1 cellular context compared by ENCODE assay signal in genomic region chr5:41924872-41925554, GRCh38.
TF ChIP-seq lines count a peak whose summit lies in the region.

Gene FBXO4 (plus strand): TSS chr5:41925281. CDS start chr5:41925310, 29 bp downstream.

TF ChIP-seq in HepG2, 621 proteins besides CTCF, POLR2A, EP300 and RAD21 (continued from another document and continues in another):
- TF ChIP-seq ZNF350 (CRISPR knock-in tag; IDR thresholded peaks at IDR 0.05; ENCODE audit: borderline replicate concordance, low read depth) (peak; percentile 77; the same call in 1 of the 2 replicates), CBX1 (IDR thresholded peaks at IDR 0.05; ENCODE audit: low read depth) (peak; percentile 34), LBX2 (CRISPR knock-in tag; IDR thresholded peaks at IDR 0.05; ENCODE audit: borderline replicate concordance) (no peak), ZNF224 (CRISPR knock-in tag; IDR thresholded peaks at IDR 0.05) (no peak), GLMP (CRISPR knock-in tag; IDR thresholded peaks at IDR 0.05; ENCODE audit: borderline replicate concordance) (no peak), JUND (CRISPR knock-in tag; IDR thresholded peaks at IDR 0.05) (peak; percentile 38; the same call in 1 of the 2 replicates), TGIF2 (CRISPR knock-in tag; IDR thresholded peaks at IDR 0.05) (peak; percentile 82; the same call in 1 of the 2 replicates), SALL2 (CRISPR knock-in tag; IDR thresholded peaks at IDR 0.05) (peak; percentile 82; the same call in 1 of the 2 replicates), SP5 (CRISPR knock-in tag; IDR thresholded peaks at IDR 0.05; ENCODE audit: borderline replicate concordance, low read depth) (0 out of 2 replicates have a peak, but pooled peaks have one; percentile 45), ZNF512B (CRISPR knock-in tag; IDR thresholded peaks at IDR 0.05; ENCODE audit: borderline replicate concordance) (peak; percentile 96), HOXD1 (CRISPR knock-in tag; IDR thresholded peaks at IDR 0.05) (peak; percentile 86), TCF7L2 (IDR thresholded peaks at IDR 0.05; ENCODE audit: low read depth, low read length) (no peak), KDM5A (IDR thresholded peaks at IDR 0.05; ENCODE audit: borderline replicate concordance, low read length) (no peak; the same call in 1 of the 2 replicates), ZNF576 (CRISPR knock-in tag; IDR thresholded peaks at IDR 0.05) (no peak), ZNF10 (CRISPR knock-in tag; IDR thresholded peaks at IDR 0.05; ENCODE audit: borderline replicate concordance, low read depth) (no peak), YY1 (IDR thresholded peaks at IDR 0.05; ENCODE audit: insufficient read depth, insufficient replicate concordance, low read depth, low read length) (peak; percentile 84), ZNF83 (CRISPR knock-in tag; IDR thresholded peaks at IDR 0.05; ENCODE audit: borderline replicate concordance) (0 out of 2 replicates have a peak, but pooled peaks have one; percentile 77), ZSCAN21 (CRISPR knock-in tag; IDR thresholded peaks at IDR 0.05; ENCODE audit: borderline replicate concordance) (peak; percentile 90), TMF1 (CRISPR knock-in tag; IDR thresholded peaks at IDR 0.05; ENCODE audit: low read depth) (peak; percentile 71; the same call in 1 of the 2 replicates), ZNF660 (CRISPR knock-in tag; IDR thresholded peaks at IDR 0.05; ENCODE audit: borderline replicate concordance, low read depth) (no peak), ZNF510 (CRISPR knock-in tag; IDR thresholded peaks at IDR 0.05; ENCODE audit: low read depth) (no peak), ZBTB33 (CRISPR knock-in tag; IDR thresholded peaks at IDR 0.05) (peak; percentile 25; the same call in 1 of the 2 replicates), ZNF513 (CRISPR knock-in tag; conservative IDR thresholded peaks at IDR 0.05) (peak; percentile 75; the same call in 1 of the 2 replicates), PHF20 (CRISPR knock-in tag; IDR thresholded peaks at IDR 0.05) (peak; percentile 82), ZFP36L1 (CRISPR knock-in tag; IDR thresholded peaks at IDR 0.05) (0 out of 2 replicates have a peak, but pooled peaks have one; percentile 44), ZNF629 (CRISPR knock-in tag; conservative IDR thresholded peaks at IDR 0.05) (peak; percentile 40; the same call in 1 of the 2 replicates), ZNF761 (CRISPR knock-in tag; conservative IDR thresholded peaks at IDR 0.05) (peak; percentile 74; the same call in 1 of the 2 replicates), NR1H2 (CRISPR knock-in tag; IDR thresholded peaks at IDR 0.05; ENCODE audit: borderline replicate concordance, low read depth) (0 out of 2 replicates have a peak, but pooled peaks have one; percentile 47), SMARCE1 (IDR thresholded peaks at IDR 0.05; ENCODE audit: borderline replicate concordance) (no peak), STAG1 (CRISPR knock-in tag; IDR thresholded peaks at IDR 0.05) (peak; percentile 55), TBX3 (IDR thresholded peaks at IDR 0.05; ENCODE audit: borderline replicate concordance) (no peak), ZNF564 (CRISPR knock-in tag; IDR thresholded peaks at IDR 0.05) (no peak), ZNF317 (CRISPR knock-in tag; IDR thresholded peaks at IDR 0.05) (no peak), SYNCRIP (IDR thresholded peaks at IDR 0.05; ENCODE audit: insufficient read depth, low read depth, low read length) (no peak), ZNF501 (CRISPR knock-in tag; IDR thresholded peaks at IDR 0.05) (peak; percentile 83), NFYB (CRISPR knock-in tag; IDR thresholded peaks at IDR 0.05) (no peak; the same call in 1 of the 2 replicates), RCOR2 (CRISPR knock-in tag; IDR thresholded peaks at IDR 0.05) (no peak), TRIM24 (CRISPR knock-in tag; IDR thresholded peaks at IDR 0.05) (no peak), TFE3 (CRISPR knock-in tag; IDR thresholded peaks at IDR 0.05) (no peak; the same call in 1 of the 2 replicates), ZNF740 (CRISPR knock-in tag; IDR thresholded peaks at IDR 0.05) (no peak), CBFB (CRISPR knock-in tag; IDR thresholded peaks at IDR 0.05) (peak; percentile 78; the same call in 1 of the 2 replicates), ZNF12 (CRISPR knock-in tag; IDR thresholded peaks at IDR 0.05) (no peak), KLF13 (CRISPR knock-in tag; IDR thresholded peaks at IDR 0.05) (no peak), SMAD3 (CRISPR knock-in tag; IDR thresholded peaks at IDR 0.05) (peak; percentile 71; the same call in 1 of the 2 replicates), ISX (CRISPR knock-in tag; conservative IDR thresholded peaks at IDR 0.05) (peak; percentile 50; the same call in 1 of the 2 replicates), POLR2G (IDR thresholded peaks at IDR 0.05; ENCODE audit: low read depth, low read length) (peak; percentile 88), ZBTB34 (CRISPR knock-in tag; IDR thresholded peaks at IDR 0.05) (peak; percentile 82; the same call in 1 of the 2 replicates), TAF15 (IDR thresholded peaks at IDR 0.05; ENCODE audit: low read depth, low read length, poor library complexity, severe bottlenecking) (peak; percentile 74), ZBTB21 (CRISPR knock-in tag; IDR thresholded peaks at IDR 0.05) (no peak; the same call in 1 of the 2 replicates), RFX1 (IDR thresholded peaks at IDR 0.05) (no peak), SOX13 (IDR thresholded peaks at IDR 0.05) (no peak), SOX13 (CRISPR knock-in tag; conservative IDR thresholded peaks at IDR 0.05 in 1 of 2, IDR thresholded peaks at IDR 0.05 in 1 of 2) (peak in 1 of 2 experiments; percentile 63; a peak in 2 of 4 replicates), ZNF749 (CRISPR knock-in tag; IDR thresholded peaks at IDR 0.05; ENCODE audit: borderline replicate concordance) (0 out of 2 replicates have a peak, but pooled peaks have one; percentile 74), ZNF7 (CRISPR knock-in tag; IDR thresholded peaks at IDR 0.05) (no peak), ZNF362 (CRISPR knock-in tag; IDR thresholded peaks at IDR 0.05; ENCODE audit: borderline replicate concordance) (peak; percentile 28; the same call in 1 of the 2 replicates), IRF2 (CRISPR knock-in tag; IDR thresholded peaks at IDR 0.05) (peak; percentile 84; the same call in 1 of the 2 replicates), ELF4 (CRISPR knock-in tag; IDR thresholded peaks at IDR 0.05; ENCODE audit: borderline replicate concordance) (no peak), ZNF724P (CRISPR knock-in tag; IDR thresholded peaks at IDR 0.05; ENCODE audit: borderline replicate concordance) (no peak; the same call in 1 of the 2 replicates), ATF7 (IDR thresholded peaks at IDR 0.05) (no peak), ATF7 (CRISPR knock-in tag; IDR thresholded peaks at IDR 0.05) (no peak), CC2D1A (CRISPR knock-in tag; IDR thresholded peaks at IDR 0.05) (0 out of 2 replicates have a peak, but pooled peaks have one; percentile 36), MAFK (conservative IDR thresholded peaks at IDR 0.05 in 1 of 2, IDR thresholded peaks at IDR 0.05 in 1 of 2; ENCODE audit: low read length in 2 of 2) (no peak), NFATC3 (CRISPR knock-in tag; IDR thresholded peaks at IDR 0.05) (0 out of 2 replicates have a peak, but pooled peaks have one; percentile 87)
